8 cellular contexts compared by ENCODE assay signal in the genomic region with DNA sequence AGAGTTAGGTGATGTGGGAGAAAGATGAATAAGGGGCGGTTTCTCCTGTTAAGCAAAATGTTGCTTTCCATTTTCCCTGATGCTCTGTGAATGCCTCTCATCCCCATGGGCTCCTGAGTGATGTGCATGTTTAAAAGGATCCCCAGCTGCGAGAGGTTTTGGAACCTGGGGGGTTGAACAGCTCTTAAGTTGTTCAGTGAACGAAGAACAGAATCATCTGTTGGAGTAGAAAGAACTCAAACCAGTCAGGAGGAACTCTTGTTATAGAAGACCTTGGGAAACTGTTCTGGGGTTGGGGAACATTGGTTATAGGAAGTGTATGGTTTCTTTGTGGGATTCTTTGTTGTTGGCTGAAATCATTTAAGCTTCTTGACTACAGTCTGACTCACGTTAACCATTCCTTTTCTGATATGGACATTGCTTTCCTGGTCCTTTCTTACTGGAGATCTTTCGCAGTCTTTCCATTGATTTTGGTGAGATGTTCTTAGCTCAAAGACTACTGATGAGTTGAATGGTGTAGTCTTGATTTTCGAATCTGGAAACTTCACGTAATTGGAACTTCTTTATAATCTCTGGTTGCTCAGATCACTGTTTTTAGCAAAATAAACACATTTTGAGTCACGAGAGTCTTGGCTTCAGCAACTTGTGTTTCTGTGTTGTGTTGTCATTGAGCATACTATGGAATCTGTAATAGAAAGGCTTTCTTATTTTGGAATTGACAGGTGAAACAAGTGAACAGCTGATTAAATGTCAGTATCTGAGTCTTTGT. TPM values are rescaled to one million over a fixed set of nuclear protein-coding genes. Genes with fewer than 3 reads are reported as not detected.
A peak's percentile ranks its signal among the peaks of the same experiment; 100 is the strongest.
DNase-seq lines count a peak whose midpoint lies in the region; ATAC-seq and TF ChIP-seq lines count a peak whose summit lies in the region.

No MANE protein-coding gene starts in this region.

- H3K27ac ChIP-seq in CD4-positive, alpha-beta memory T cell (ENCODE audit: low read depth, low read length) = peak overlapping the region; percentile 100
- H3K27ac ChIP-seq in thymus (ENCODE audit: low read depth) = peak overlapping the region; percentile 100

- ATAC-seq in left lobe of liver (no peak), GM19463 (IDR thresholded peaks at IDR 0.05; ENCODE audit: unreplicated experiment) (no peak), GM21528 (IDR thresholded peaks at IDR 0.05; ENCODE audit: low FRiP score, unreplicated experiment) (no peak)

- 61% methylated on average over 8 of the region's 8 CpGs for WGBS in thymus

- H3K9me3 ChIP-seq in CD4-positive, alpha-beta memory T cell (ENCODE audit: control insufficient read depth in 1 of 2, low read length in 2 of 2) = no peaks in the 10 kb centered on the region
- no peaks in the 10 kb centered on the region for H3K9me3 ChIP-seq in thymus (ENCODE audit: control insufficient read depth)

- peak overlapping the region; percentile 88 to 97 (median 94) for H3K4me3 Mint-ChIP-seq in CD4-positive, alpha-beta memory T cell

- peak overlapping the region; percentile 66 to 83 for H3K4me3 ChIP-seq in CD4-positive, alpha-beta memory T cell (ENCODE audit: low read length in 2 of 2)
- H3K4me3 ChIP-seq in thymus (ENCODE audit: low read length) = peak overlapping the region; percentile 86

- H3K9me3 Mint-ChIP-seq in CD4-positive, alpha-beta memory T cell = no peaks in the 10 kb centered on the region

- POLR2A ChIA-PET in CD4-positive, alpha-beta memory T cell (lab: Charles Lee; ENCODE audit: partially characterized antibody) = interaction anchor here (0.6 to 16.6 kb wide), 18 partner anchors 10 to 568 kb away, joined by 3 to 556 read pairs (median 6); a partner anchor contains a TSS

- peak overlapping the region; percentile 95 to 100 (median 99) for H3K27ac Mint-ChIP-seq in CD4-positive, alpha-beta memory T cell

- no peak for TF ChIP-seq CTCF in GM10266 (IDR thresholded peaks at IDR 0.05; ENCODE audit: control insufficient read depth, insufficient read depth, low read depth, missing control alignments)

- H3K4me1 Mint-ChIP-seq in CD4-positive, alpha-beta memory T cell = peaks cover 22 to 46% (median 38%) of the 10 kb centered on the region in 4 donors

- peak in 1 of 5 donors; percentile 11 for DNase-seq in CD4-positive, alpha-beta memory T cell
- peak; percentile 74 for DNase-seq in LHCN-M2 (ENCODE audit: low read depth)
- DNase-seq in amniotic epithelial cell (ENCODE audit: low read depth) = peak; percentile 69
- DNase-seq in left lobe of liver (ENCODE audit: low spot score) = peak; percentile 40
- no peak for DNase-seq in GM10266 (ENCODE audit: extremely low spot score)

- H3K36me3 Mint-ChIP-seq in CD4-positive, alpha-beta memory T cell = peaks cover 2 to 6% of the 10 kb centered on the region in 2 donors

- intact Hi-C loops in CD4-positive, alpha-beta memory T cell (cut with micrococcal nuclease) = loop anchor here (1.0 to 2.0 kb wide), 2 partner anchors 41 to 193 kb away; a partner anchor contains a TSS

- H3K27me3 Mint-ChIP-seq in CD4-positive, alpha-beta memory T cell = no peaks in the 10 kb centered on the region

- no peaks in the 10 kb centered on the region for H3K27me3 ChIP-seq in CD4-positive, alpha-beta memory T cell (ENCODE audit: insufficient read depth, low read length)
- no peaks in the 10 kb centered on the region for H3K27me3 ChIP-seq in thymus (ENCODE audit: control insufficient read depth, insufficient read depth)

- H3K36me3 ChIP-seq in CD4-positive, alpha-beta memory T cell (ENCODE audit: insufficient read depth, low read length) = no peaks in the 10 kb centered on the region
- H3K36me3 ChIP-seq in thymus (ENCODE audit: control insufficient read depth, insufficient read depth) = no peaks in the 10 kb centered on the region

- CTCF ChIA-PET in CD4-positive, alpha-beta memory T cell (lab: Charles Lee; ENCODE audit: partially characterized antibody) = interaction anchor here (0.6 to 1.9 kb wide), 11 partner anchors 9 to 111 kb away, joined by 3 to 6 read pairs (median 4); a partner anchor contains a TSS

- peaks cover 46% of the 10 kb centered on the region for H3K4me1 ChIP-seq in CD4-positive, alpha-beta memory T cell (ENCODE audit: insufficient read depth, low read length)
- peaks cover 21% of the 10 kb centered on the region for H3K4me1 ChIP-seq in thymus (ENCODE audit: control insufficient read depth, insufficient read depth, low read length)

RNA-seq across cellular contexts. Expression of a gene that starts 1.3 kb away (rescaled TPM):
- total RNA-seq in CD4-positive, alpha-beta memory T cell = 10 to 100 TPM; 45.8 to 48.1 TPM
- 10 to 100 TPM; 22.2 to 22.9 TPM for polyA plus RNA-seq in CD4-positive, alpha-beta memory T cell
- total RNA-seq in LHCN-M2 (2014; rRNA removed) = 18.8 and 32.5 TPM in 2 replicates
- polyA plus RNA-seq in LHCN-M2 (2012) = 12.9 TPM
- total RNA-seq in left lobe of liver = 7.0 TPM
- polyA plus RNA-seq in thymus = 31.6 TPM

RNA-seq across cellular contexts. Expression of a gene that starts 21.0 kb away (rescaled TPM):
- total RNA-seq in CD4-positive, alpha-beta memory T cell = 10 to 100 TPM; 25.7 to 25.9 TPM
- polyA plus RNA-seq in CD4-positive, alpha-beta memory T cell = 10 to 100 TPM; 17.5 to 18.1 TPM
- total RNA-seq in LHCN-M2 (2014; rRNA removed) = 65.4 and 66.3 TPM in 2 replicates
- 60.8 TPM for polyA plus RNA-seq in LHCN-M2 (2012)
- total RNA-seq in left lobe of liver = 90.9 TPM
- polyA plus RNA-seq in thymus = 32.6 TPM

RNA-seq across cellular contexts. Expression of a gene that starts 58.2 kb away (rescaled TPM):
- total RNA-seq in CD4-positive, alpha-beta memory T cell = 100 to 1,000 TPM; 161 to 171 TPM
- 10 to 100 TPM; 39.6 to 78.9 TPM for polyA plus RNA-seq in CD4-positive, alpha-beta memory T cell
- total RNA-seq in LHCN-M2 (2014; rRNA removed) = 0.69 and 0.71 TPM in 2 replicates
- polyA plus RNA-seq in LHCN-M2 (2012) = 0.49 TPM
- total RNA-seq in left lobe of liver = 10.8 TPM
- 59.1 TPM for polyA plus RNA-seq in thymus

Comparison
In these comparisons a context has a peak if more than half of its experiments do, and no peak if none do; other contexts are left out.
1. RNA of a gene that starts 58.2 kb away (total RNA-seq): 161 to 171 TPM in CD4-positive, alpha-beta memory T cell; 10.8 TPM in left lobe of liver (single experiment) and 0.69 to 0.71 TPM in LHCN-M2; every median in the first group is over 10 times any median in the second.